14 cellular contexts compared by ENCODE assay signal in the genomic region with DNA sequence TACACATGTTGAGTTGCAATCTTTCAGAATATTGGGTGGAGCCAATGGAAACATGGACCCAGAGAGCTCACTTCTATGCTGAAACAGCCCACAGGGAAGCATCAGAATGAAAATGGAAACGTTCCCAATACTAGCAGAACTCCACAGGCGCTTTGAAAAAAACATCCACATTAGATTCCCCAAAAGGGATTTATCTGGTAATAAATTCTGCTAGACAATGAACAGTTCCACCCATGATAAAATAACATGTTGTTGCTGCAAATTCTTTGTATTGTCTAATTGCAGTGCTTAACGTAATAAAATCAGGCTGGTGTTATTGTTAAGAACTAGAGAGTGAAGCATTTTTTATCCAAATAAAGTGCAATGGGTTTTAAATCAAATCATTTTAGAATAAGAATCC.
"Had no signal": no experiment of that assay in that cellular context is flagged by ENCODE, and none has a peak within 500 bp of the region (broad histone marks: within the 10 kb centered on the region; RNA-seq: fewer than 3 reads in every experiment).

No MANE protein-coding gene starts in this region.

- H3K4me2 ChIP-seq: smooth muscle cell had no signal

- H3K27me3 Mint-ChIP-seq: stimulated activated memory B cell treated with anti-CD40 and anti-IgM and Interleukin-4, amounts not matched to agents 10 μg/mL and 1 μg/mL and 100 μg/mL, for 72 hours; T-cell had no signal

- ATAC-seq: activated CD8-positive, alpha-beta T cell treated with anti-CD3 and anti-CD28 coated beads, Interleukin-2, amount 10 ng/mL, durations not matched to agents 7 days and 5 days; heart right ventricle; left lung; stimulated activated memory B cell treated with anti-CD40 and anti-IgM and Interleukin-4, amounts not matched to agents 10 μg/mL and 1 μg/mL and 100 μg/mL, for 72 hours; T-cell had no signal

- H3K27ac ChIP-seq: colonic mucosa, left lung, WERI-Rb-1 had no signal

- H3K4me1 ChIP-seq: colonic mucosa had no signal

- FAIRE-seq: astrocyte had no signal

- H3K27me3 ChIP-seq: colonic mucosa, heart right ventricle, left lung had no signal

- DNase-seq: activated CD4-positive, alpha-beta T cell treated with anti-CD3 and anti-CD28 coated beads for 48 hours; activated CD8-positive, alpha-beta T cell treated with anti-CD3 and anti-CD28 coated beads, Interleukin-2, amount 10 ng/mL, durations not matched to agents 7 days and 5 days; activated naive CD4-positive, alpha-beta T cell treated with anti-CD3 and anti-CD28 coated beads for 36 hours; colonic mucosa; effector CD8-positive, alpha-beta T cell; foreskin fibroblast; heart right ventricle; islet precursor cell; left lung; T-cell; WERI-Rb-1 had no signal

- H3K4me3 ChIP-seq: colonic mucosa, heart right ventricle, left lung, smooth muscle cell had no signal

- H3K9me3 ChIP-seq: colonic mucosa, heart right ventricle, left lung had no signal

- H3K9me3 Mint-ChIP-seq: activated naive CD4-positive, alpha-beta T cell treated with anti-CD3 and anti-CD28 coated beads for 36 hours; stimulated activated memory B cell treated with anti-CD40 and anti-IgM and Interleukin-4, amounts not matched to agents 10 μg/mL and 1 μg/mL and 100 μg/mL, for 72 hours; T-cell had no signal

- H3K27ac Mint-ChIP-seq: activated CD8-positive, alpha-beta T cell treated with anti-CD3 and anti-CD28 coated beads, Interleukin-2, amount 10 ng/mL, durations not matched to agents 7 days and 5 days; activated naive CD4-positive, alpha-beta T cell treated with anti-CD3 and anti-CD28 coated beads for 36 hours; stimulated activated memory B cell treated with anti-CD40 and anti-IgM and Interleukin-4, amounts not matched to agents 10 μg/mL and 1 μg/mL and 100 μg/mL, for 72 hours; T-cell had no signal

- H3K4me3 Mint-ChIP-seq: activated CD8-positive, alpha-beta T cell treated with anti-CD3 and anti-CD28 coated beads, Interleukin-2, amount 10 ng/mL, durations not matched to agents 7 days and 5 days; activated naive CD4-positive, alpha-beta T cell treated with anti-CD3 and anti-CD28 coated beads for 36 hours; stimulated activated memory B cell treated with anti-CD40 and anti-IgM and Interleukin-4, amounts not matched to agents 10 μg/mL and 1 μg/mL and 100 μg/mL, for 72 hours; T-cell had no signal

- H3K36me3 ChIP-seq: colonic mucosa, heart right ventricle, left lung had no signal
